In genomic region chr22:29269731-29270474, GRCh38 we compare ENCODE assay signal across 8 cellular contexts. TPM values are rescaled to one million over a fixed set of nuclear protein-coding genes. Genes with fewer than 3 reads are reported as not detected.
DNase-seq lines count a peak whose midpoint lies in the region; ATAC-seq and TF ChIP-seq lines count a peak whose summit lies in the region.

No MANE protein-coding gene starts in this region.

- no peak for TF ChIP-seq POLR2A in spleen (IDR thresholded peaks at IDR 0.05)

- H3K27me3 ChIP-seq in iPS DF 6.9 (ENCODE audit: control insufficient read depth, insufficient read depth, low read length), result no peaks in the 10 kb centered on the region
- H3K27me3 ChIP-seq in spleen (replicated peaks in 1 of 7), result no peaks in the 10 kb centered on the region

- H3K4me1 ChIP-seq in iPS DF 6.9 (ENCODE audit: control insufficient read depth, insufficient read depth, low read length), result no peaks in the 10 kb centered on the region
- H3K4me1 ChIP-seq in spleen, result peaks cover 51 to 87% (median 78%) of the 10 kb centered on the region in 6 donors

- peaks cover 53% of the 10 kb centered on the region for H3K4me1 Mint-ChIP-seq in activated CD8-positive, alpha-beta memory T cell treated with anti-CD3 and anti-CD28 coated beads, Interleukin-2, amount 10 ng/mL, durations not matched to agents 7 days and 5 days

- H3K4me3 ChIP-seq in WI38 (ENCODE audit: low read depth, low read length) (peak overlapping the region; percentile 90), iPS DF 6.9 (ENCODE audit: low read length) (peak overlapping the region; percentile 90; the same call in 1 of the 2 replicates), spleen (peak overlapping the region; percentile 80 to 99 (median 96))

- no CpG with 5 or more reads among the region's 13 CpGs for WGBS in iPS DF 6.9 (ENCODE audit: insufficient coverage, insufficient read length)
- 9 to 14% (median 11%) methylated on average over 13 of the region's 13 CpGs for WGBS in spleen, 5 donors

- peak overlapping the region; percentile 100 for H3K27ac Mint-ChIP-seq in activated CD8-positive, alpha-beta memory T cell treated with anti-CD3 and anti-CD28 coated beads, Interleukin-2, amount 10 ng/mL, durations not matched to agents 7 days and 5 days

- H3K9me3 ChIP-seq in iPS DF 6.9 (ENCODE audit: control insufficient read depth, insufficient read depth, low read length) (no peaks in the 10 kb centered on the region), spleen (no peaks in the 10 kb centered on the region)

- H3K27ac ChIP-seq in iPS DF 6.9 (ENCODE audit: low read length) (no peak overlapping the region), spleen (peak overlapping the region in 7 of 8 donors; percentile 1 to 99 (median 99))

- no peak for TF ChIP-seq CTCF in WI38 (IDR thresholded peaks at IDR 0.05; ENCODE audit: low read depth, low read length)
- no peak for TF ChIP-seq CTCF in spleen (IDR thresholded peaks at IDR 0.05 in 8 of 11, conservative IDR thresholded peaks at IDR 0.05 in 3 of 11)

- peaks cover 62% of the 10 kb centered on the region for H3K36me3 Mint-ChIP-seq in activated CD8-positive, alpha-beta memory T cell treated with anti-CD3 and anti-CD28 coated beads, Interleukin-2, amount 10 ng/mL, durations not matched to agents 7 days and 5 days

- peaks cover 15% of the 10 kb centered on the region for H3K36me3 ChIP-seq in iPS DF 6.9 (ENCODE audit: control insufficient read depth, insufficient read depth, low read length)
- peaks cover 0 to 55% (median 29%) of the 10 kb centered on the region in 6 donors for H3K36me3 ChIP-seq in spleen

- ATAC-seq in activated CD8-positive, alpha-beta memory T cell treated with anti-CD3 and anti-CD28 coated beads, Interleukin-2, amount 10 ng/mL, durations not matched to agents 7 days and 5 days, result no peak
- no peak for ATAC-seq in GM19328 (IDR thresholded peaks at IDR 0.05; ENCODE audit: unreplicated experiment)

- H3K4me3 Mint-ChIP-seq in activated CD8-positive, alpha-beta memory T cell treated with anti-CD3 and anti-CD28 coated beads, Interleukin-2, amount 10 ng/mL, durations not matched to agents 7 days and 5 days, result peak overlapping the region; percentile 91

- no peaks in the 10 kb centered on the region for H3K9me3 Mint-ChIP-seq in activated CD8-positive, alpha-beta memory T cell treated with anti-CD3 and anti-CD28 coated beads, Interleukin-2, amount 10 ng/mL, durations not matched to agents 7 days and 5 days (ENCODE audit: low read depth)

- DNase-seq in activated CD8-positive, alpha-beta memory T cell treated with anti-CD3 and anti-CD28 coated beads, Interleukin-2, amount 10 ng/mL, durations not matched to agents 7 days and 5 days, result peak; percentile 55
- DNase-seq in activated CD8-positive, alpha-beta memory T cell treated with anti-CD3 and anti-CD28 coated beads for 24 hours, result no peak
- DNase-seq in iPS DF 6.9 (ENCODE audit: low read depth, low spot score), result no peak
- DNase-seq in spleen, result no peak
- no peak for DNase-seq in mucosa of gallbladder (ENCODE audit: low spot score)
- DNase-seq in NCI-H526 (lab: John Stamatoyannopoulos, UW), result no peak

- CTCF ChIA-PET in activated CD8-positive, alpha-beta memory T cell treated with anti-CD3 and anti-CD28 coated beads, Interleukin-2, amount 10 ng/mL, durations not matched to agents 7 days and 5 days (lab: Charles Lee), result interaction anchor here (0.8 to 1.4 kb wide), 3 partner anchors 10 to 44 kb away, joined by 3 read pairs; no protein-coding TSS in a partner anchor

- H3K27me3 Mint-ChIP-seq in activated CD8-positive, alpha-beta memory T cell treated with anti-CD3 and anti-CD28 coated beads, Interleukin-2, amount 10 ng/mL, durations not matched to agents 7 days and 5 days, result no peaks in the 10 kb centered on the region

- intact Hi-C loops in spleen (cut with DNase I; ENCODE audit: low total_unique reads), result no loop called here

RNA-seq across cellular contexts. Expression of gene EWSR1, which starts 1.8 kb away (rescaled TPM):
- total RNA-seq in activated CD8-positive, alpha-beta memory T cell treated with anti-CD3 and anti-CD28 coated beads, Interleukin-2, amount 10 ng/mL, durations not matched to agents 7 days and 5 days, result 100 to 1,000 TPM; 336 to 408 TPM
- total RNA-seq in spleen (100 to 1,000 TPM; 181 to 282 (median 266) TPM), mucosa of gallbladder (160 TPM)
- polyA plus RNA-seq in spleen, result 100 to 1,000 TPM; 127 to 207 (median 204) TPM

RNA-seq across cellular contexts. Expression of gene RHBDD3, which starts 2.1 kb away (rescaled TPM):
- total RNA-seq in activated CD8-positive, alpha-beta memory T cell treated with anti-CD3 and anti-CD28 coated beads, Interleukin-2, amount 10 ng/mL, durations not matched to agents 7 days and 5 days, result 10 to 100 TPM; 40.5 to 44.7 TPM
- total RNA-seq in spleen, result 10 to 100 TPM; 17.6 to 45.8 (median 24.7) TPM
- polyA plus RNA-seq in spleen, result 10 to 100 TPM; 16.3 to 36.5 (median 23.9) TPM
- 24.0 TPM for total RNA-seq in mucosa of gallbladder

RNA-seq across cellular contexts. Expression of gene GAS2L1, which starts 36.5 kb away (rescaled TPM):
- total RNA-seq in activated CD8-positive, alpha-beta memory T cell treated with anti-CD3 and anti-CD28 coated beads, Interleukin-2, amount 10 ng/mL, durations not matched to agents 7 days and 5 days, result 10 to 100 TPM; 12.0 to 16.9 TPM
- total RNA-seq in spleen (10 to 100 TPM; 13.8 to 41.5 (median 35.4) TPM), mucosa of gallbladder (24.6 TPM)
- 10 to 100 TPM in 1 of 3 donors, 1 to 10 TPM in 2; 7.0 to 21.7 (median 8.5) TPM for polyA plus RNA-seq in spleen

RNA-seq across cellular contexts. Expression of gene RASL10A, which starts 45.6 kb away (rescaled TPM):
- total RNA-seq in activated CD8-positive, alpha-beta memory T cell treated with anti-CD3 and anti-CD28 coated beads, Interleukin-2, amount 10 ng/mL, durations not matched to agents 7 days and 5 days, result under 1 TPM; 0.63 to 0.70 TPM
- total RNA-seq in spleen (1 to 10 TPM in 5 of 7 donors, under 1 TPM in 2; 0.54 to 4.6 (median 2.0) TPM), mucosa of gallbladder (1.7 TPM)
- 1 to 10 TPM; 1.8 to 6.1 (median 2.9) TPM for polyA plus RNA-seq in spleen
